21 cellular contexts compared by ENCODE assay signal in genomic region chr5:72470817-72471216, GRCh38. TPM values are rescaled to one million over a fixed set of nuclear protein-coding genes. Genes with fewer than 3 reads are reported as not detected.
DNase-seq lines count a peak whose midpoint lies in the region; TF ChIP-seq lines count a peak whose summit lies in the region.
"Had no signal": no experiment of that assay in that cellular context is flagged by ENCODE, and none has a peak within 500 bp of the region (broad histone marks: within the 10 kb centered on the region; RNA-seq: fewer than 3 reads in every experiment).

No MANE protein-coding gene starts in this region.

- H3K36me3 ChIP-seq in MG63 (no peaks in the 10 kb centered on the region), mammary epithelial cell (ENCODE audit: insufficient read depth, low read length) (no peaks in the 10 kb centered on the region)

- H3K27me3 Mint-ChIP-seq in CD14-positive monocyte (ENCODE audit: low read depth in 3 of 3): no peaks in the 10 kb centered on the region
- peaks cover 22% of the 10 kb centered on the region for H3K27me3 Mint-ChIP-seq in activated naive CD4-positive, alpha-beta T cell treated with anti-CD3 and anti-CD28 coated beads, Interleukin-2, amount 10 ng/mL, durations not matched to agents 7 days and 5 days

- H2AFZ ChIP-seq in mammary epithelial cell (ENCODE audit: low read depth, low read length): peak overlapping the region; percentile 29

- BruUV-seq in mammary epithelial cell (replicated peaks; lab: Mats Ljungman, UMichigan): no TSS peak

- no peaks in the 10 kb centered on the region for H4K20me1 ChIP-seq in mammary epithelial cell (ENCODE audit: insufficient read depth, low read length)

- H3K36me3 Mint-ChIP-seq in CD14-positive monocyte: peaks cover under 1 to 7% of the 10 kb centered on the region in 2 donors
- no peaks in the 10 kb centered on the region for H3K36me3 Mint-ChIP-seq in activated naive CD4-positive, alpha-beta T cell treated with anti-CD3 and anti-CD28 coated beads, Interleukin-2, amount 10 ng/mL, durations not matched to agents 7 days and 5 days
- H3K36me3 Mint-ChIP-seq: naive B cell; stimulated activated effector memory CD8-positive, alpha-beta T cell treated with anti-CD3 and anti-CD28 coated beads, Interleukin-12 subunit alpha, Interleukin-12 subunit beta, amount 100 ng/mL, for 72 hours had no signal

- H3K4me3 Mint-ChIP-seq in CD14-positive monocyte: no peak overlapping the region
- no peak overlapping the region for H3K4me3 Mint-ChIP-seq in activated naive CD4-positive, alpha-beta T cell treated with anti-CD3 and anti-CD28 coated beads, Interleukin-2, amount 10 ng/mL, durations not matched to agents 7 days and 5 days
- H3K4me3 Mint-ChIP-seq: activated CD4-positive, alpha-beta T cell treated with anti-CD3 and anti-CD28 coated beads, Interleukin-2, amount 10 ng/mL, durations not matched to agents 7 days and 5 days; B cell; naive B cell; stimulated activated effector memory CD8-positive, alpha-beta T cell treated with anti-CD3 and anti-CD28 coated beads, Interleukin-12 subunit alpha, Interleukin-12 subunit beta, amount 100 ng/mL, for 72 hours had no signal

- no peaks in the 10 kb centered on the region for H3K79me2 ChIP-seq in mammary epithelial cell (ENCODE audit: insufficient read depth, low read length)

- H3K9me3 ChIP-seq in MG63 (no peaks in the 10 kb centered on the region), mammary epithelial cell (replicated peaks; ENCODE audit: insufficient read depth, low read length) (no peaks in the 10 kb centered on the region)

- WGBS in mammary epithelial cell (ENCODE audit: low coverage, missing lambda C conversion rate): 29% methylated on average over 2 of the region's 2 CpGs

- H3K9me3 Mint-ChIP-seq in CD14-positive monocyte: peaks cover 0 to 3% (median 0%) of the 10 kb centered on the region in 7 donors
- no peaks in the 10 kb centered on the region for H3K9me3 Mint-ChIP-seq in activated naive CD4-positive, alpha-beta T cell treated with anti-CD3 and anti-CD28 coated beads, Interleukin-2, amount 10 ng/mL, durations not matched to agents 7 days and 5 days
- H3K9me3 Mint-ChIP-seq: activated CD4-positive, alpha-beta T cell treated with anti-CD3 and anti-CD28 coated beads, Interleukin-2, amount 10 ng/mL, durations not matched to agents 7 days and 5 days; naive B cell; stimulated activated effector memory CD8-positive, alpha-beta T cell treated with anti-CD3 and anti-CD28 coated beads, Interleukin-12 subunit alpha, Interleukin-12 subunit beta, amount 100 ng/mL, for 72 hours had no signal

- H3K27me3 ChIP-seq in MG63 (no peaks in the 10 kb centered on the region), mammary epithelial cell (ENCODE audit: insufficient read depth, low read length) (no peaks in the 10 kb centered on the region)

- peaks cover 49% of the 10 kb centered on the region for H3K4me1 ChIP-seq in mammary epithelial cell (ENCODE audit: insufficient read depth, low read length)

- CTCF ChIA-PET in mammary epithelial cell (lab: Charles Lee; ENCODE audit: low non-redundant PET): no interaction called here
- CTCF ChIA-PET in activated naive CD4-positive, alpha-beta T cell treated with anti-CD3 and anti-CD28 coated beads, Interleukin-2, amount 10 ng/mL, durations not matched to agents 7 days and 5 days (lab: Charles Lee): no interaction called here

- peak overlapping the region in 4 of 7 donors; percentile 11 to 54 (median 40) for H3K27ac Mint-ChIP-seq in CD14-positive monocyte
- H3K27ac Mint-ChIP-seq in activated naive CD4-positive, alpha-beta T cell treated with anti-CD3 and anti-CD28 coated beads, Interleukin-2, amount 10 ng/mL, durations not matched to agents 7 days and 5 days: no peak overlapping the region
- H3K27ac Mint-ChIP-seq: activated CD4-positive, alpha-beta T cell treated with anti-CD3 and anti-CD28 coated beads, Interleukin-2, amount 10 ng/mL, durations not matched to agents 7 days and 5 days; B cell; naive B cell; stimulated activated effector memory CD8-positive, alpha-beta T cell treated with anti-CD3 and anti-CD28 coated beads, Interleukin-12 subunit alpha, Interleukin-12 subunit beta, amount 100 ng/mL, for 72 hours had no signal

- H3K4me3 ChIP-seq in MG63 (no peak overlapping the region), mammary epithelial cell (replicated peaks in 1 of 3; ENCODE audit: insufficient read depth in 1 of 3, low read depth in 2 of 3, low read length in 3 of 3) (no peak overlapping the region)
- H3K4me3 ChIP-seq: K562 had no signal

- H3K4me2 ChIP-seq in mammary epithelial cell (ENCODE audit: insufficient read depth, low read depth, low read length): peak overlapping the region; percentile 43

- dilution Hi-C loops in mammary epithelial cell (cut with HindIII; ENCODE audit: low sequenced_read_pairs): no loop called here

- intact Hi-C loops in CD14-positive monocyte (cut with micrococcal nuclease) (no loop called here), mammary epithelial cell (cut with micrococcal nuclease) (loop anchor here (2.0 to 5.0 kb wide), 2 partner anchors 54 to 64 kb away; no protein-coding TSS in a partner anchor)

- H3K27ac ChIP-seq in mammary epithelial cell (ENCODE audit: insufficient read depth, low read depth, low read length): peak overlapping the region; percentile 65

- TF ChIP-seq CTCF in CD14-positive monocyte (IDR thresholded peaks at IDR 0.05) (no peak), mammary epithelial cell (conservative IDR thresholded peaks at IDR 0.05 in 1 of 2, IDR thresholded peaks at IDR 0.05 in 1 of 2; ENCODE audit: extremely low read depth in 1 of 2, insufficient read depth in 1 of 2, low read depth in 1 of 2, low read length in 2 of 2) (no peak)

- H3K4me1 Mint-ChIP-seq in CD14-positive monocyte: peaks cover 75% of the 10 kb centered on the region
- no peaks in the 10 kb centered on the region for H3K4me1 Mint-ChIP-seq in activated naive CD4-positive, alpha-beta T cell treated with anti-CD3 and anti-CD28 coated beads, Interleukin-2, amount 10 ng/mL, durations not matched to agents 7 days and 5 days
- H3K4me1 Mint-ChIP-seq: activated CD4-positive, alpha-beta T cell treated with anti-CD3 and anti-CD28 coated beads, Interleukin-2, amount 10 ng/mL, durations not matched to agents 7 days and 5 days had no signal

- in situ Hi-C loops in mammary epithelial cell (cut with MboI; ENCODE audit: low sequenced_read_pairs in 2 of 2): no loop called here

- H3K9ac ChIP-seq in mammary epithelial cell (ENCODE audit: insufficient read depth, low read length): no peak overlapping the region

- DNase-seq in CD14-positive monocyte (ENCODE audit: low spot score): no peak
- peak; percentile 21 for DNase-seq in MG63
- peak; percentile 85 for DNase-seq in mammary epithelial cell
- peak; percentile 66 for DNase-seq in kidney glomerular epithelial cell (lab: John Stamatoyannopoulos, UW)
- DNase-seq in SIG-M5 (lab: John Stamatoyannopoulos, UW): no peak
- no peak for DNase-seq in germinal center (ENCODE audit: low spot score)
- no peak for DNase-seq in cerebellar nuclear complex (lab: John Stamatoyannopoulos, UW)
- no peak for DNase-seq in activated naive CD4-positive, alpha-beta T cell treated with anti-CD3 and anti-CD28 coated beads, Interleukin-2, amount 10 ng/mL, durations not matched to agents 7 days and 5 days
- DNase-seq: activated CD4-positive, alpha-beta T cell treated with anti-CD3 and anti-CD28 coated beads, Interleukin-2, amount 10 ng/mL, durations not matched to agents 7 days and 5 days; aorta; DMS79 treated with DMSO at 0.1 percent for 48 hours; kidney; naive B cell; NCI-H1436; NCI-H446 treated with DMSO at 0.1 percent for 48 hours; right cardiac atrium; stimulated activated CD4-positive, alpha-beta T cell treated with anti-CD3 and anti-CD28 coated beads, Interleukin-4, amount 100 ng/mL, for 4 hours; T-helper 2 cell had no signal

RNA-seq across cellular contexts. Expression of gene ZNF366, which starts 36.4 kb away (rescaled TPM):
- polyA plus RNA-seq in CD14-positive monocyte (under 1 TPM; 0.05 to 0.76 TPM), mammary epithelial cell (not detected)
- total RNA-seq in MG63 (2014; rRNA removed; shearing (Covaris generic); ENCODE audit: low replicate concordance): not detected in 2 replicates
- not detected for total RNA-seq in mammary epithelial cell
- polyA minus RNA-seq in mammary epithelial cell: not detected
- total RNA-seq: activated CD4-positive, alpha-beta T cell treated with anti-CD3 and anti-CD28 coated beads, Interleukin-2, amount 10 ng/mL, durations not matched to agents 7 days and 5 days; B cell; K562 had no signal
- polyA plus RNA-seq: aorta, K562 had no signal

Comparison
In these comparisons a context has a peak if more than half of its experiments do, and no peak if none do; other contexts are left out.
1. DNase-seq: peak in MG63 (single experiment), mammary epithelial cell (single experiment) and kidney glomerular epithelial cell (single experiment); none in CD14-positive monocyte (single experiment), SIG-M5 (single experiment), germinal center (single experiment), cerebellar nuclear complex (0 of 2) and activated naive CD4-positive, alpha-beta T cell treated with anti-CD3 and anti-CD28 coated beads, Interleukin-2, amount 10 ng/mL, durations not matched to agents 7 days and 5 days (single experiment).